1 cellular context compared by ENCODE assay signal in the genomic region with DNA sequence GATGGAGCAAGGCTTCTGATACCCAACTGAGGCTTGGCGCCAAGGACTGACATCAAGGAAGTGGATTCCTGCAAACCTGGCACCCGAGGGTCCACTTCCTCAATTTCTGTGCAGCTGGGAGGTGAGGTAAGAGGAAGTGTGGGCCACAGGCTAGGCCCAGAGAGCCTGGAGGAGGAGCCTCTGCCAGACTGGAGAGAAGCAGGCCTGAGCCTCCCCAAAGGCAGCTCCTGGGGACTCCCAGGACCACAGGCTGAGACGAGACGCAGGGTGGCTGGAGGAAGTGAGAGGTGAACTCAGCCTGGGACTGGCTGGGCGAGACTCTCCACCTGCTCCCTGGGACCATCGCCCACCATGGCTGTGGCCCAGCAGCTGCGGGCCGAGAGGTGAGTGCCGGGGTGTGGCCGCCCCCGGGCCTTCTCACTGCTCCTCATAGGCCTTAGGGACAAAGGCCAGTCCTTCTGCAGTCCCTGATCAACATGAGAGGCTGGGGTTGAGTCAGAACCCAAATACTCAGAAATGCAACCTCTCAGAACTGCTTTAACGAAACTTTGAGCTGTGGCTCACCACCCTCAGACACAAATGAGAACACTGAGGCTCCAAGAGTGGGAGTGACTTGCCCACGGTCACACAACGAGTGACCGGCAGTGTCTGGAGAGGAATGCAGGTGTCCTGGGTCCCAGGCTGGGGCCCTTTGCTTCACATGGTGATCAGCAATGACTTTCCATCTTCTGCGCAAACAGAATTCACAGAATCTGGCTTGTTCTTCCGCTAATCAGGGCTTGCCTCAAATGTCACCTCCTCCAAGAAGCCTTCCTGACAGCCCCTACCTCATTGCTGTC.
TF ChIP-seq lines count a peak whose summit lies in the region.

A gene (plus strand): TSS at position 186 of the 839 bp plus-strand sequence. CDS start 166 bp downstream, at position 352.

TF ChIP-seq in GM12878, 131 proteins besides CTCF, POLR2A, EP300 and RAD21 (continued from another document):
- TF ChIP-seq, protein P1, sequence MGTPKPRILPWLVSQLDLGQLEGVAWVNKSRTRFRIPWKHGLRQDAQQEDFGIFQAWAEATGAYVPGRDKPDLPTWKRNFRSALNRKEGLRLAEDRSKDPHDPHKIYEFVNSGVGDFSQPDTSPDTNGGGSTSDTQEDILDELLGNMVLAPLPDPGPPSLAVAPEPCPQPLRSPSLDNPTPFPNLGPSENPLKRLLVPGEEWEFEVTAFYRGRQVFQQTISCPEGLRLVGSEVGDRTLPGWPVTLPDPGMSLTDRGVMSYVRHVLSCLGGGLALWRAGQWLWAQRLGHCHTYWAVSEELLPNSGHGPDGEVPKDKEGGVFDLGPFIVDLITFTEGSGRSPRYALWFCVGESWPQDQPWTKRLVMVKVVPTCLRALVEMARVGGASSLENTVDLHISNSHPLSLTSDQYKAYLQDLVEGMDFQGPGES (IDR thresholded peaks at IDR 0.05): no peak
- TF ChIP-seq SP1 (IDR thresholded peaks at IDR 0.05; ENCODE audit: low read depth, low read length) (peak; percentile 75), CHD4 (IDR thresholded peaks at IDR 0.05) (no peak), SREBF1 (IDR thresholded peaks at IDR 0.05; ENCODE audit: low read length) (no peak), ZNF207 (IDR thresholded peaks at IDR 0.05; ENCODE audit: borderline replicate concordance) (peak; percentile 94), CREM (IDR thresholded peaks at IDR 0.05; ENCODE audit: low read depth) (peak; percentile 79; the same call in 1 of the 2 replicates), IKZF1 (conservative IDR thresholded peaks at IDR 0.05) (peak; percentile 99), STAT1 (conservative IDR thresholded peaks at IDR 0.05) (no peak), YBX1 (IDR thresholded peaks at IDR 0.05) (no peak), MEF2A (IDR thresholded peaks at IDR 0.05; ENCODE audit: insufficient read depth, low read depth, low read length) (no peak; the same call in 1 of the 2 replicates), SIN3A (IDR thresholded peaks at IDR 0.05; ENCODE audit: low read depth, low read length) (no peak), PAX8 (IDR thresholded peaks at IDR 0.05) (no peak), IKZF2 (IDR thresholded peaks at IDR 0.05) (peak; percentile 98), SMAD1 (IDR thresholded peaks at IDR 0.05; ENCODE audit: low read depth, partially characterized antibody) (peak; percentile 81), TAF1 (IDR thresholded peaks at IDR 0.05; ENCODE audit: borderline replicate concordance, low read depth, low read length) (peak; percentile 62; the same call in 1 of the 2 replicates), KAT2A (conservative IDR thresholded peaks at IDR 0.05; ENCODE audit: control insufficient read depth, low read depth, low read length) (no peak), MYB (IDR thresholded peaks at IDR 0.05; ENCODE audit: borderline replicate concordance, low read depth, low read length) (no peak), STAT3 (IDR thresholded peaks at IDR 0.05; ENCODE audit: low read depth, low read length) (0 out of 2 replicates have a peak, but pooled peaks have one; percentile 4), GATAD2B (conservative IDR thresholded peaks at IDR 0.05; ENCODE audit: low read depth) (peak; percentile 98)
- TF ChIP-seq, protein P2, sequence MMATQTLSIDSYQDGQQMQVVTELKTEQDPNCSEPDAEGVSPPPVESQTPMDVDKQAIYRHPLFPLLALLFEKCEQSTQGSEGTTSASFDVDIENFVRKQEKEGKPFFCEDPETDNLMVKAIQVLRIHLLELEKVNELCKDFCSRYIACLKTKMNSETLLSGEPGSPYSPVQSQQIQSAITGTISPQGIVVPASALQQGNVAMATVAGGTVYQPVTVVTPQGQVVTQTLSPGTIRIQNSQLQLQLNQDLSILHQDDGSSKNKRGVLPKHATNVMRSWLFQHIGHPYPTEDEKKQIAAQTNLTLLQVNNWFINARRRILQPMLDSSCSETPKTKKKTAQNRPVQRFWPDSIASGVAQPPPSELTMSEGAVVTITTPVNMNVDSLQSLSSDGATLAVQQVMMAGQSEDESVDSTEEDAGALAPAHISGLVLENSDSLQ (IDR thresholded peaks at IDR 0.05): peak; percentile 43; the same call in 1 of the 2 replicates
- TF ChIP-seq, protein P3, sequence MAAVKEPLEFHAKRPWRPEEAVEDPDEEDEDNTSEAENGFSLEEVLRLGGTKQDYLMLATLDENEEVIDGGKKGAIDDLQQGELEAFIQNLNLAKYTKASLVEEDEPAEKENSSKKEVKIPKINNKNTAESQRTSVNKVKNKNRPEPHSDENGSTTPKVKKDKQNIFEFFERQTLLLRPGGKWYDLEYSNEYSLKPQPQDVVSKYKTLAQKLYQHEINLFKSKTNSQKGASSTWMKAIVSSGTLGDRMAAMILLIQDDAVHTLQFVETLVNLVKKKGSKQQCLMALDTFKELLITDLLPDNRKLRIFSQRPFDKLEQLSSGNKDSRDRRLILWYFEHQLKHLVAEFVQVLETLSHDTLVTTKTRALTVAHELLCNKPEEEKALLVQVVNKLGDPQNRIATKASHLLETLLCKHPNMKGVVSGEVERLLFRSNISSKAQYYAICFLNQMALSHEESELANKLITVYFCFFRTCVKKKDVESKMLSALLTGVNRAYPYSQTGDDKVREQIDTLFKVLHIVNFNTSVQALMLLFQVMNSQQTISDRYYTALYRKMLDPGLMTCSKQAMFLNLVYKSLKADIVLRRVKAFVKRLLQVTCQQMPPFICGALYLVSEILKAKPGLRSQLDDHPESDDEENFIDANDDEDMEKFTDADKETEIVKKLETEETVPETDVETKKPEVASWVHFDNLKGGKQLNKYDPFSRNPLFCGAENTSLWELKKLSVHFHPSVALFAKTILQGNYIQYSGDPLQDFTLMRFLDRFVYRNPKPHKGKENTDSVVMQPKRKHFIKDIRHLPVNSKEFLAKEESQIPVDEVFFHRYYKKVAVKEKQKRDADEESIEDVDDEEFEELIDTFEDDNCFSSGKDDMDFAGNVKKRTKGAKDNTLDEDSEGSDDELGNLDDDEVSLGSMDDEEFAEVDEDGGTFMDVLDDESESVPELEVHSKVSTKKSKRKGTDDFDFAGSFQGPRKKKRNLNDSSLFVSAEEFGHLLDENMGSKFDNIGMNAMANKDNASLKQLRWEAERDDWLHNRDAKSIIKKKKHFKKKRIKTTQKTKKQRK (IDR thresholded peaks at IDR 0.05; ENCODE audit: low read depth, low read length): no peak
- TF ChIP-seq, protein P4, sequence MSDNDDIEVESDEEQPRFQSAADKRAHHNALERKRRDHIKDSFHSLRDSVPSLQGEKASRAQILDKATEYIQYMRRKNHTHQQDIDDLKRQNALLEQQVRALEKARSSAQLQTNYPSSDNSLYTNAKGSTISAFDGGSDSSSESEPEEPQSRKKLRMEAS (IDR thresholded peaks at IDR 0.05; ENCODE audit: low read depth, low read length): no peak
- TF ChIP-seq, protein P5, sequence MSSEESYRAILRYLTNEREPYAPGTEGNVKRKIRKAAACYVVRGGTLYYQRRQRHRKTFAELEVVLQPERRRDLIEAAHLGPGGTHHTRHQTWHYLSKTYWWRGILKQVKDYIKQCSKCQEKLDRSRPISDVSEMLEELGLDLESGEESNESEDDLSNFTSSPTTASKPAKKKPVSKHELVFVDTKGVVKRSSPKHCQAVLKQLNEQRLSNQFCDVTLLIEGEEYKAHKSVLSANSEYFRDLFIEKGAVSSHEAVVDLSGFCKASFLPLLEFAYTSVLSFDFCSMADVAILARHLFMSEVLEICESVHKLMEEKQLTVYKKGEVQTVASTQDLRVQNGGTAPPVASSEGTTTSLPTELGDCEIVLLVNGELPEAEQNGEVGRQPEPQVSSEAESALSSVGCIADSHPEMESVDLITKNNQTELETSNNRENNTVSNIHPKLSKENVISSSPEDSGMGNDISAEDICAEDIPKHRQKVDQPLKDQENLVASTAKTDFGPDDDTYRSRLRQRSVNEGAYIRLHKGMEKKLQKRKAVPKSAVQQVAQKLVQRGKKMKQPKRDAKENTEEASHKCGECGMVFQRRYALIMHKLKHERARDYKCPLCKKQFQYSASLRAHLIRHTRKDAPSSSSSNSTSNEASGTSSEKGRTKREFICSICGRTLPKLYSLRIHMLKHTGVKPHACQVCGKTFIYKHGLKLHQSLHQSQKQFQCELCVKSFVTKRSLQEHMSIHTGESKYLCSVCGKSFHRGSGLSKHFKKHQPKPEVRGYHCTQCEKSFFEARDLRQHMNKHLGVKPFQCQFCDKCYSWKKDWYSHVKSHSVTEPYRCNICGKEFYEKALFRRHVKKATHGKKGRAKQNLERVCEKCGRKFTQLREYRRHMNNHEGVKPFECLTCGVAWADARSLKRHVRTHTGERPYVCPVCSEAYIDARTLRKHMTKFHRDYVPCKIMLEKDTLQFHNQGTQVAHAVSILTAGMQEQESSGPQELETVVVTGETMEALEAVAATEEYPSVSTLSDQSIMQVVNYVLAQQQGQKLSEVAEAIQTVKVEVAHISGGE (CRISPR knock-in tag; IDR thresholded peaks at IDR 0.05): no peak
